Comparison of ENCODE assay signal across 19 cellular contexts in genomic region chr4:145796338-145796737, GRCh38.
"Had no signal": no experiment of that assay in that cellular context is flagged by ENCODE, and none has a peak within 500 bp of the region (broad histone marks: within the 10 kb centered on the region; RNA-seq: fewer than 3 reads in every experiment).

No MANE protein-coding gene starts in this region.

- H3K27ac ChIP-seq: ascending aorta, esophagus squamous epithelium, parathyroid adenoma, thyroid gland had no signal

- H3K27ac Mint-ChIP-seq: activated CD4-positive, alpha-beta memory T cell treated with anti-CD3 and anti-CD28 coated beads, Interleukin-2, amount 10 ng/mL, durations not matched to agents 7 days and 5 days; activated T-helper 2 cell treated with anti-CD3 and anti-CD28 coated beads, Interferon-gamma antibody, Interleukin-2, Interleukin-4, amounts not matched to agents 10 μg/mL and 5 μg/mL and 100 μg/mL, durations not matched to agents 14 hours and 24 hours and 36 hours; natural killer cell treated with Interleukin-12 subunit alpha and Interleukin-12 subunit beta and Interleukin-15 and Interleukin-18, amount 100 ng/mL, for 72 hours; T-helper 2 cell treated with Interferon-gamma antibody and Interleukin-4, amounts not matched to agents 5 μg/mL and 100 μg/mL, for 36 hours had no signal

- H3K9me3 Mint-ChIP-seq: activated T-cell treated with anti-CD3 and anti-CD28 coated beads, Interleukin-2, amount 50 U/mL, for 24 hours; activated T-helper 2 cell treated with anti-CD3 and anti-CD28 coated beads, Interferon-gamma antibody, Interleukin-2, Interleukin-4, amounts not matched to agents 10 μg/mL and 5 μg/mL and 100 μg/mL, durations not matched to agents 14 hours and 24 hours and 36 hours; natural killer cell treated with Interleukin-12 subunit alpha and Interleukin-12 subunit beta and Interleukin-15 and Interleukin-18, amount 100 ng/mL, for 72 hours; T-helper 2 cell treated with Interferon-gamma antibody and Interleukin-4, amounts not matched to agents 5 μg/mL and 100 μg/mL, for 36 hours had no signal

- H3K9me3 ChIP-seq: ascending aorta, esophagus squamous epithelium, thyroid gland had no signal

- H3K36me3 Mint-ChIP-seq: natural killer cell treated with Interleukin-12 subunit alpha and Interleukin-12 subunit beta and Interleukin-15 and Interleukin-18, amount 100 ng/mL, for 72 hours had no signal

- H3K4me1 Mint-ChIP-seq: activated CD4-positive, alpha-beta memory T cell treated with anti-CD3 and anti-CD28 coated beads, Interleukin-2, amount 10 ng/mL, durations not matched to agents 7 days and 5 days had no signal

- H3K9ac ChIP-seq: parathyroid adenoma had no signal

- H3K36me3 ChIP-seq: ascending aorta, esophagus squamous epithelium, thyroid gland had no signal

- DNase-seq: activated CD4-positive, alpha-beta memory T cell treated with anti-CD3 and anti-CD28 coated beads, Interleukin-2, amount 10 ng/mL, durations not matched to agents 7 days and 5 days; activated CD4-positive, alpha-beta T cell treated with anti-CD3 and anti-CD28 coated beads for 48 hours; activated CD4-positive, CD25-positive, alpha-beta regulatory T cell; activated naive CD4-positive, alpha-beta T cell treated with anti-CD3 and anti-CD28 coated beads, Interleukin-2, amount 50 U/mL, for 16 hours; activated T-cell treated with anti-CD3 and anti-CD28 coated beads, Interleukin-2, amount 50 U/mL, for 24 hours; effector memory CD4-positive, alpha-beta T cell; esophagus squamous epithelium; hippocampal formation; left cardiac atrium; retina; stimulated activated CD8-positive, alpha-beta memory T cell treated with anti-CD3 and anti-CD28 coated beads, Interleukin-4, amount 100 ng/mL, for 48 hours; stimulated activated naive CD4-positive, alpha-beta T cell; thyroid gland had no signal

- H3K4me3 ChIP-seq: ascending aorta, esophagus squamous epithelium, thyroid gland had no signal

- FAIRE-seq: islet of Langerhans had no signal

- H3K27me3 ChIP-seq: ascending aorta, esophagus squamous epithelium, thyroid gland had no signal

- H3K4me3 Mint-ChIP-seq: activated CD4-positive, alpha-beta memory T cell treated with anti-CD3 and anti-CD28 coated beads, Interleukin-2, amount 10 ng/mL, durations not matched to agents 7 days and 5 days; activated T-cell treated with anti-CD3 and anti-CD28 coated beads, Interleukin-2, amount 50 U/mL, for 24 hours; natural killer cell treated with Interleukin-12 subunit alpha and Interleukin-12 subunit beta and Interleukin-15 and Interleukin-18, amount 100 ng/mL, for 72 hours; T-helper 2 cell treated with Interferon-gamma antibody and Interleukin-4, amounts not matched to agents 5 μg/mL and 100 μg/mL, for 36 hours had no signal

- H3K27me3 Mint-ChIP-seq: activated CD4-positive, alpha-beta memory T cell treated with anti-CD3 and anti-CD28 coated beads, Interleukin-2, amount 10 ng/mL, durations not matched to agents 7 days and 5 days; activated T-cell treated with anti-CD3 and anti-CD28 coated beads, Interleukin-2, amount 50 U/mL, for 24 hours; natural killer cell treated with Interleukin-12 subunit alpha and Interleukin-12 subunit beta and Interleukin-15 and Interleukin-18, amount 100 ng/mL, for 72 hours had no signal

- H3K4me1 ChIP-seq: ascending aorta, parathyroid adenoma had no signal
